ENCODE assay signal across 3 cellular contexts in genomic region chr19:3866798-3867638, GRCh38.
TF ChIP-seq lines count a peak whose summit lies in the region.

No MANE protein-coding gene starts in this region.

TF ChIP-seq in SK-N-SH, 30 proteins besides CTCF, POLR2A, EP300 and RAD21:
- TF ChIP-seq MEF2A (IDR thresholded peaks at IDR 0.05; ENCODE audit: borderline replicate concordance, low read depth): no peak
- no peak for TF ChIP-seq IRF3 (IDR thresholded peaks at IDR 0.05; ENCODE audit: low read depth, low read length)
- no peak for TF ChIP-seq RCOR1 (IDR thresholded peaks at IDR 0.05; ENCODE audit: low read length)
- TF ChIP-seq CHD2 (IDR thresholded peaks at IDR 0.05; ENCODE audit: low read length, partially characterized antibody): no peak
- TF ChIP-seq TAF1 (IDR thresholded peaks at IDR 0.05; ENCODE audit: borderline replicate concordance, low read depth, low read length): no peak
- no peak for TF ChIP-seq NRF1 (IDR thresholded peaks at IDR 0.05; ENCODE audit: low read depth, low read length)
- no peak for TF ChIP-seq USF1 (IDR thresholded peaks at IDR 0.05; ENCODE audit: borderline replicate concordance, low read depth)
- no peak for TF ChIP-seq FOSL2 (IDR thresholded peaks at IDR 0.05; ENCODE audit: borderline replicate concordance, low read depth)
- TF ChIP-seq USF2 (IDR thresholded peaks at IDR 0.05; ENCODE audit: borderline replicate concordance, low read depth, low read length): no peak
- TF ChIP-seq FOXJ3 (CRISPR knock-in tag; IDR thresholded peaks at IDR 0.05): no peak
- TF ChIP-seq GABPA (IDR thresholded peaks at IDR 0.05; ENCODE audit: low read depth): no peak
- no peak for TF ChIP-seq TEAD4 (IDR thresholded peaks at IDR 0.05; ENCODE audit: borderline replicate concordance, insufficient read depth)
- no peak for TF ChIP-seq FOXM1 (IDR thresholded peaks at IDR 0.05; ENCODE audit: low read depth)
- TF ChIP-seq TCF12 (IDR thresholded peaks at IDR 0.05): no peak
- no peak for TF ChIP-seq MAX (IDR thresholded peaks at IDR 0.05; ENCODE audit: low read depth)
- TF ChIP-seq SIN3A (IDR thresholded peaks at IDR 0.05; ENCODE audit: borderline replicate concordance, low read depth, low read length): no peak
- TF ChIP-seq RFX5 (IDR thresholded peaks at IDR 0.05; ENCODE audit: low read length): no peak
- TF ChIP-seq NFIC (IDR thresholded peaks at IDR 0.05; ENCODE audit: borderline replicate concordance): no peak
- no peak for TF ChIP-seq ELF1 (IDR thresholded peaks at IDR 0.05)
- TF ChIP-seq YY1 (IDR thresholded peaks at IDR 0.05; ENCODE audit: low read depth): no peak

TF ChIP-seq in SK-N-SH treated with all-trans-retinoic acid at 6 μM for 48 hours, 23 proteins besides CTCF, POLR2A, EP300 and RAD21:
- TF ChIP-seq PPARA (CRISPR knock-in tag; IDR thresholded peaks at IDR 0.05; ENCODE audit: borderline replicate concordance) (no peak), TOX (CRISPR knock-in tag; IDR thresholded peaks at IDR 0.05; ENCODE audit: borderline replicate concordance) (no peak), RARB (CRISPR knock-in tag; IDR thresholded peaks at IDR 0.05) (no peak), OSR1 (CRISPR knock-in tag; IDR thresholded peaks at IDR 0.05) (no peak), ZNF8 (CRISPR knock-in tag; IDR thresholded peaks at IDR 0.05) (no peak), CSRNP3 (CRISPR knock-in tag; IDR thresholded peaks at IDR 0.05) (no peak), PATZ1 (CRISPR knock-in tag; IDR thresholded peaks at IDR 0.05; ENCODE audit: borderline replicate concordance) (no peak), ZNF70 (CRISPR knock-in tag; IDR thresholded peaks at IDR 0.05) (no peak), ZC3H10 (CRISPR knock-in tag; IDR thresholded peaks at IDR 0.05) (no peak), CREB5 (CRISPR knock-in tag; IDR thresholded peaks at IDR 0.05; ENCODE audit: low read depth) (no peak), CSDC2 (CRISPR knock-in tag; IDR thresholded peaks at IDR 0.05) (no peak), SNAI2 (CRISPR knock-in tag; IDR thresholded peaks at IDR 0.05) (no peak), ZFP3 (CRISPR knock-in tag; IDR thresholded peaks at IDR 0.05) (no peak), GLIS3 (CRISPR knock-in tag; IDR thresholded peaks at IDR 0.05) (no peak), POU6F1 (CRISPR knock-in tag; IDR thresholded peaks at IDR 0.05; ENCODE audit: borderline replicate concordance, low read depth) (no peak), BACH2 (CRISPR knock-in tag; IDR thresholded peaks at IDR 0.05; ENCODE audit: borderline replicate concordance) (no peak), ARNTL (CRISPR knock-in tag; IDR thresholded peaks at IDR 0.05; ENCODE audit: borderline replicate concordance, low read depth) (no peak), ESRRG (CRISPR knock-in tag; IDR thresholded peaks at IDR 0.05) (no peak), ZNF565 (CRISPR knock-in tag; conservative IDR thresholded peaks at IDR 0.05; ENCODE audit: low read depth) (no peak), TCF4 (CRISPR knock-in tag; IDR thresholded peaks at IDR 0.05; ENCODE audit: borderline replicate concordance) (no peak)

TF ChIP-seq in K562, 482 proteins besides CTCF, POLR2A, EP300 and RAD21:
- TF ChIP-seq ZC3H4 (CRISPR knock-in tag; IDR thresholded peaks at IDR 0.05; ENCODE audit: borderline replicate concordance) (no peak), ZNF143 (CRISPR knock-in tag; IDR thresholded peaks at IDR 0.05) (no peak), RUNX1 (IDR thresholded peaks at IDR 0.05; ENCODE audit: low read depth) (no peak), ZNF740 (CRISPR knock-in tag; IDR thresholded peaks at IDR 0.05) (peak; percentile 19; the same call in 1 of the 2 replicates), ZNF740 (tag; IDR thresholded peaks at IDR 0.05) (no peak)
